17 cellular contexts compared by ENCODE assay signal in the genomic region with DNA sequence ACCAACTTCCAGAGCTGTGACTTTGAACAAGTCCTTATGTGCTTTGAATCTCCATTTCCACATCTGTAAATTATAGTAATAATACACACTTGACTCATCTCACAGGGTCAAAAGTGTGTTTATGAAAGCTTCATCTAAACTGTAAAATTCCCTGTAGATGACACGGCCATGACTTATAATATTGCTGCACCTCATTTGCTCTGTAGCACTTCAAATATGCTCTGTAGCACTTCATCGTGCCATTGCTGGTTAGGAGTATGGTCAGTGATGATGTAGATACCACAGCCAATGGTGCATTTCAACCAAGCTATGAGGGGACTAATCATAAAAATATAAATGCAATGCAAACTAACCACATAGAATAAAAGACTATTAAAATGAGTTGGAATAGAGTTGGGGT.
DNase-seq lines count a peak whose midpoint lies in the region; ATAC-seq and TF ChIP-seq lines count a peak whose summit lies in the region.
"Had no signal": no experiment of that assay in that cellular context is flagged by ENCODE, and none has a peak within 500 bp of the region (broad histone marks: within the 10 kb centered on the region; RNA-seq: fewer than 3 reads in every experiment).

No MANE protein-coding gene starts in this region.

- H3K36me3 ChIP-seq in CD8-positive, alpha-beta T cell (ENCODE audit: insufficient read depth, low read length): no peaks in the 10 kb centered on the region
- H3K36me3 ChIP-seq: pancreas had no signal

- DNase-seq in AG08396 (ENCODE audit: low spot score): peak; percentile 35
- DNase-seq in HCEC 1CT: peak; percentile 88
- DNase-seq in astrocyte of the cerebellum (ENCODE audit: low read depth): peak; percentile 13
- DNase-seq in glomerular visceral epithelial cell (ENCODE audit: extremely low spot score): peak; percentile 9
- DNase-seq in foreskin melanocyte: no peak
- DNase-seq in immature natural killer cell: no peak
- no peak for DNase-seq in CD8-positive, alpha-beta T cell
- DNase-seq: activated CD4-positive, alpha-beta T cell treated with anti-CD3 and anti-CD28 coated beads, Interleukin-2, amount 10 ng/mL, durations not matched to agents 7 days and 5 days; activated CD8-positive, alpha-beta memory T cell treated with anti-CD3 and anti-CD28 coated beads, Interleukin-2, amount 50 U/mL, for 48 hours; activated naive CD8-positive, alpha-beta T cell treated with anti-CD3 and anti-CD28 coated beads, Interleukin-2, amount 10 ng/mL, durations not matched to agents 7 days and 5 days; CD4-positive, alpha-beta T cell; naive thymus-derived CD8-positive, alpha-beta T cell; NCI-H1930; pancreas; right cardiac atrium; stimulated activated CD4-positive, alpha-beta T cell treated with anti-CD3 and anti-CD28 coated beads, Interleukin-15, amount 100 ng/mL, for 24 hours had no signal

- H3K27me3 Mint-ChIP-seq in immature natural killer cell (ENCODE audit: low read depth in 3 of 3): peaks cover 0 to 8% (median 5%) of the 10 kb centered on the region in 3 donors
- H3K27me3 Mint-ChIP-seq in CD8-positive, alpha-beta T cell (ENCODE audit: low read depth): no peaks in the 10 kb centered on the region

- no peak for TF ChIP-seq CTCF in astrocyte of the cerebellum (IDR thresholded peaks at IDR 0.05; ENCODE audit: low read depth, low read length, missing control alignments)
- TF ChIP-seq CTCF in CD8-positive, alpha-beta T cell (IDR thresholded peaks at IDR 0.05): no peak

- POLR2A ChIA-PET in CD8-positive, alpha-beta T cell (lab: Charles Lee): no interaction called here

- no peak overlapping the region for H3K4me3 Mint-ChIP-seq in immature natural killer cell
- H3K4me3 Mint-ChIP-seq in CD8-positive, alpha-beta T cell: no peak overlapping the region
- H3K4me3 Mint-ChIP-seq: activated CD4-positive, alpha-beta T cell treated with anti-CD3 and anti-CD28 coated beads, Interleukin-2, amount 10 ng/mL, durations not matched to agents 7 days and 5 days; activated naive CD8-positive, alpha-beta T cell treated with anti-CD3 and anti-CD28 coated beads, Interleukin-2, amount 10 ng/mL, durations not matched to agents 7 days and 5 days; CD4-positive, alpha-beta T cell; naive thymus-derived CD8-positive, alpha-beta T cell had no signal

- no peaks in the 10 kb centered on the region for H3K9me3 ChIP-seq in CD8-positive, alpha-beta T cell (ENCODE audit: low read length)
- H3K9me3 ChIP-seq: pancreas had no signal

- intact Hi-C loops in CD8-positive, alpha-beta T cell (cut with DNase I, micrococcal nuclease): no loop called here

- H3K9me3 Mint-ChIP-seq in immature natural killer cell: no peaks in the 10 kb centered on the region
- H3K9me3 Mint-ChIP-seq in CD8-positive, alpha-beta T cell: no peaks in the 10 kb centered on the region
- H3K9me3 Mint-ChIP-seq: activated CD4-positive, alpha-beta T cell treated with anti-CD3 and anti-CD28 coated beads, Interleukin-2, amount 10 ng/mL, durations not matched to agents 7 days and 5 days; activated naive CD8-positive, alpha-beta T cell treated with anti-CD3 and anti-CD28 coated beads, Interleukin-2, amount 10 ng/mL, durations not matched to agents 7 days and 5 days; CD4-positive, alpha-beta T cell; naive thymus-derived CD8-positive, alpha-beta T cell had no signal

- no peak overlapping the region for H3K27ac Mint-ChIP-seq in immature natural killer cell
- H3K27ac Mint-ChIP-seq in CD8-positive, alpha-beta T cell: no peak overlapping the region
- H3K27ac Mint-ChIP-seq: activated CD4-positive, alpha-beta T cell treated with anti-CD3 and anti-CD28 coated beads, Interleukin-2, amount 10 ng/mL, durations not matched to agents 7 days and 5 days; activated naive CD8-positive, alpha-beta T cell treated with anti-CD3 and anti-CD28 coated beads, Interleukin-2, amount 10 ng/mL, durations not matched to agents 7 days and 5 days; CD4-positive, alpha-beta T cell; naive thymus-derived CD8-positive, alpha-beta T cell had no signal

- in situ Hi-C loops in astrocyte of the cerebellum (cut with HindIII; ENCODE audit: low sequenced_read_pairs): no loop called here

- H3K36me3 Mint-ChIP-seq in immature natural killer cell: no peaks in the 10 kb centered on the region
- H3K36me3 Mint-ChIP-seq in CD8-positive, alpha-beta T cell: no peaks in the 10 kb centered on the region
- H3K36me3 Mint-ChIP-seq: activated naive CD8-positive, alpha-beta T cell treated with anti-CD3 and anti-CD28 coated beads, Interleukin-2, amount 10 ng/mL, durations not matched to agents 7 days and 5 days; naive thymus-derived CD8-positive, alpha-beta T cell had no signal

- no peaks in the 10 kb centered on the region for H3K4me1 ChIP-seq in CD8-positive, alpha-beta T cell (ENCODE audit: insufficient read depth, low read length)
- H3K4me1 ChIP-seq: pancreas had no signal

- no peak for ATAC-seq in CD8-positive, alpha-beta T cell
- ATAC-seq in HG03159 (IDR thresholded peaks at IDR 0.05; ENCODE audit: unreplicated experiment): no peak
- ATAC-seq: naive thymus-derived CD8-positive, alpha-beta T cell; pancreas; right cardiac atrium had no signal

- H3K4me1 Mint-ChIP-seq in immature natural killer cell: no peaks in the 10 kb centered on the region
- H3K4me1 Mint-ChIP-seq in CD8-positive, alpha-beta T cell (ENCODE audit: low read depth): no peaks in the 10 kb centered on the region
- H3K4me1 Mint-ChIP-seq: activated CD4-positive, alpha-beta T cell treated with anti-CD3 and anti-CD28 coated beads, Interleukin-2, amount 10 ng/mL, durations not matched to agents 7 days and 5 days; activated naive CD8-positive, alpha-beta T cell treated with anti-CD3 and anti-CD28 coated beads, Interleukin-2, amount 10 ng/mL, durations not matched to agents 7 days and 5 days; naive thymus-derived CD8-positive, alpha-beta T cell had no signal

- CTCF ChIA-PET in CD8-positive, alpha-beta T cell (lab: Charles Lee): no interaction called here

- no peak overlapping the region for H3K4me3 ChIP-seq in astrocyte of the cerebellum (ENCODE audit: low read depth, low read length)
- H3K4me3 ChIP-seq in CD8-positive, alpha-beta T cell (ENCODE audit: low read depth, low read length): no peak overlapping the region
- H3K4me3 ChIP-seq: pancreas had no signal

- H3K27ac ChIP-seq in CD8-positive, alpha-beta T cell (ENCODE audit: low read depth, low read length): no peak overlapping the region
- H3K27ac ChIP-seq: pancreas had no signal

- H3K27me3 ChIP-seq in CD8-positive, alpha-beta T cell (ENCODE audit: insufficient read depth, low read length): no peaks in the 10 kb centered on the region
- H3K27me3 ChIP-seq: pancreas had no signal

Comparison
In these comparisons a context has a peak if more than half of its experiments do, and no peak if none do; other contexts are left out.
1. DNase-seq: peak in AG08396 (single experiment), HCEC 1CT (single experiment), astrocyte of the cerebellum (single experiment) and glomerular visceral epithelial cell (single experiment); none in foreskin melanocyte (single experiment), immature natural killer cell (0 of 3) and CD8-positive, alpha-beta T cell (0 of 7).